ENCODE assay signal across 1 cellular context in the genomic region with DNA sequence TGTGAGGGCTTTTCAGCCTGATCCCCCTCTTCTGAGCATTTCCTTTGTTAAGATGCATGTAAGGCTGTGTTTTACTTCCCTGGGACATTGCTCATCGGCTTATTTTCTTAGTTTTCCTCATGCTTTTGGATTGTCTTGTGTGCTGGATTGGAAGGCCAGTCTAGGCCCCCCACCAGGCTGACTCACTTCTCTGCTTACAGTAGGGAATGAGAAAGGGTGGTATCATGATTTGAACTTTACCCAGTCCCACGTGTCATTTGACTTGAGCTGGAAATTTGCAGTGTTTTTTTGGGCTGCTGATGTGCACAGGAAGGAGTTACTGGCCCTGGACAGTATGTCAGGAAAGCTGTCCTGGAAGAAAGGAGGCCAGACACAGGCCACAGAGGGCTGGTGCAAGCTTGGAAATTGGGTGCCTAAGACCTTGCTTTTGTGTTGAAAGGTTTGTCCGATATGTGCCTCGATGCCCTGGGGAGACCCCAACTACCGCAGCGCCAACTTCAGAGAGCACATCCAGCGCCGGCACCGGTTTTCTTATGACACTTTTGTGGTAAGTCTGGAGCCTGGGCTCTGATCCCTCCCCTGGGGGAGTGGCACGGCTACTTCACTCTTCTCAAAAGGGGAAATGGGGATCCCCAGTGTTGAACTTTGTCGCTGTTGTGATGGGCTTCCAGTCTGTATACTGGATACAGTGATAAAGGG.
TF ChIP-seq lines count a peak whose summit lies in the region.

No MANE protein-coding gene starts in this region.

TF ChIP-seq in HepG2, 621 proteins besides CTCF, POLR2A, EP300 and RAD21 (continued from another document and continues in another):
- TF ChIP-seq, protein P1, sequence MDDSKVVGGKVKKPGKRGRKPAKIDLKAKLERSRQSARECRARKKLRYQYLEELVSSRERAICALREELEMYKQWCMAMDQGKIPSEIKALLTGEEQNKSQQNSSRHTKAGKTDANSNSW (CRISPR knock-in tag; IDR thresholded peaks at IDR 0.05; ENCODE audit: borderline replicate concordance) = no peak
- TF ChIP-seq FOXK1 (CRISPR knock-in tag; IDR thresholded peaks at IDR 0.05; ENCODE audit: borderline replicate concordance, low read depth) (no peak), MED1 (CRISPR knock-in tag; IDR thresholded peaks at IDR 0.05) (0 out of 2 replicates have a peak, but pooled peaks have one; percentile 15), SP2 (CRISPR knock-in tag; IDR thresholded peaks at IDR 0.05) (0 out of 2 replicates have a peak, but pooled peaks have one; percentile 24), KDM3A (CRISPR knock-in tag; IDR thresholded peaks at IDR 0.05; ENCODE audit: low read depth) (no peak), U2AF2 (IDR thresholded peaks at IDR 0.05; ENCODE audit: low read depth, low read length) (no peak), SRSF4 (IDR thresholded peaks at IDR 0.05; ENCODE audit: low read depth, low read length, poor library complexity, severe bottlenecking) (no peak), BORCS8-MEF2B (CRISPR knock-in tag; IDR thresholded peaks at IDR 0.05) (peak; percentile 70; the same call in 1 of the 2 replicates), JUN (CRISPR knock-in tag; IDR thresholded peaks at IDR 0.05) (peak; percentile 82), ZNF644 (CRISPR knock-in tag; IDR thresholded peaks at IDR 0.05; ENCODE audit: low read depth) (peak; percentile 14; the same call in 1 of the 2 replicates), NFE2 (CRISPR knock-in tag; IDR thresholded peaks at IDR 0.05) (no peak), SPEN (CRISPR knock-in tag; IDR thresholded peaks at IDR 0.05; ENCODE audit: low read depth) (peak; percentile 46; the same call in 1 of the 2 replicates), MTF1 (CRISPR knock-in tag; IDR thresholded peaks at IDR 0.05) (no peak), ZNF335 (CRISPR knock-in tag; IDR thresholded peaks at IDR 0.05) (no peak), ZBTB7B (CRISPR knock-in tag; IDR thresholded peaks at IDR 0.05) (no peak), MTA3 (CRISPR knock-in tag; IDR thresholded peaks at IDR 0.05) (no peak), NCOA5 (CRISPR knock-in tag; IDR thresholded peaks at IDR 0.05) (no peak), ZNF343 (CRISPR knock-in tag; IDR thresholded peaks at IDR 0.05) (no peak), HNRNPK (IDR thresholded peaks at IDR 0.05; ENCODE audit: low read depth, low read length, poor library complexity, severe bottlenecking) (no peak), ZFX (CRISPR knock-in tag; IDR thresholded peaks at IDR 0.05; ENCODE audit: low read depth) (peak; percentile 63; the same call in 1 of the 2 replicates), NR1H2 (CRISPR knock-in tag; IDR thresholded peaks at IDR 0.05; ENCODE audit: borderline replicate concordance, low read depth) (no peak), KAT7 (CRISPR knock-in tag; IDR thresholded peaks at IDR 0.05; ENCODE audit: borderline replicate concordance) (no peak), MAZ (IDR thresholded peaks at IDR 0.05; ENCODE audit: borderline replicate concordance, low read depth, low read length) (0 out of 2 replicates have a peak, but pooled peaks have one; percentile 46), MAZ (CRISPR knock-in tag; IDR thresholded peaks at IDR 0.05; ENCODE audit: low read depth) (no peak), REL (CRISPR knock-in tag; conservative IDR thresholded peaks at IDR 0.05) (no peak), AHR (CRISPR knock-in tag; IDR thresholded peaks at IDR 0.05) (no peak), MAF1 (CRISPR knock-in tag; IDR thresholded peaks at IDR 0.05; ENCODE audit: borderline replicate concordance) (no peak), TEAD3 (CRISPR knock-in tag; optimal IDR thresholded peaks at IDR 0.05; ENCODE audit: borderline replicate concordance) (peak; percentile 64), ZNF160 (CRISPR knock-in tag; IDR thresholded peaks at IDR 0.05) (no peak), JDP2 (CRISPR knock-in tag; IDR thresholded peaks at IDR 0.05; ENCODE audit: borderline replicate concordance) (no peak)
- TF ChIP-seq, protein P2, sequence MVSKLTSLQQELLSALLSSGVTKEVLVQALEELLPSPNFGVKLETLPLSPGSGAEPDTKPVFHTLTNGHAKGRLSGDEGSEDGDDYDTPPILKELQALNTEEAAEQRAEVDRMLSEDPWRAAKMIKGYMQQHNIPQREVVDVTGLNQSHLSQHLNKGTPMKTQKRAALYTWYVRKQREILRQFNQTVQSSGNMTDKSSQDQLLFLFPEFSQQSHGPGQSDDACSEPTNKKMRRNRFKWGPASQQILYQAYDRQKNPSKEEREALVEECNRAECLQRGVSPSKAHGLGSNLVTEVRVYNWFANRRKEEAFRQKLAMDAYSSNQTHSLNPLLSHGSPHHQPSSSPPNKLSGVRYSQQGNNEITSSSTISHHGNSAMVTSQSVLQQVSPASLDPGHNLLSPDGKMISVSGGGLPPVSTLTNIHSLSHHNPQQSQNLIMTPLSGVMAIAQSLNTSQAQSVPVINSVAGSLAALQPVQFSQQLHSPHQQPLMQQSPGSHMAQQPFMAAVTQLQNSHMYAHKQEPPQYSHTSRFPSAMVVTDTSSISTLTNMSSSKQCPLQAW (CRISPR knock-in tag; IDR thresholded peaks at IDR 0.05) = peak; percentile 25; the same call in 1 of the 2 replicates
- TF ChIP-seq, protein P3, sequence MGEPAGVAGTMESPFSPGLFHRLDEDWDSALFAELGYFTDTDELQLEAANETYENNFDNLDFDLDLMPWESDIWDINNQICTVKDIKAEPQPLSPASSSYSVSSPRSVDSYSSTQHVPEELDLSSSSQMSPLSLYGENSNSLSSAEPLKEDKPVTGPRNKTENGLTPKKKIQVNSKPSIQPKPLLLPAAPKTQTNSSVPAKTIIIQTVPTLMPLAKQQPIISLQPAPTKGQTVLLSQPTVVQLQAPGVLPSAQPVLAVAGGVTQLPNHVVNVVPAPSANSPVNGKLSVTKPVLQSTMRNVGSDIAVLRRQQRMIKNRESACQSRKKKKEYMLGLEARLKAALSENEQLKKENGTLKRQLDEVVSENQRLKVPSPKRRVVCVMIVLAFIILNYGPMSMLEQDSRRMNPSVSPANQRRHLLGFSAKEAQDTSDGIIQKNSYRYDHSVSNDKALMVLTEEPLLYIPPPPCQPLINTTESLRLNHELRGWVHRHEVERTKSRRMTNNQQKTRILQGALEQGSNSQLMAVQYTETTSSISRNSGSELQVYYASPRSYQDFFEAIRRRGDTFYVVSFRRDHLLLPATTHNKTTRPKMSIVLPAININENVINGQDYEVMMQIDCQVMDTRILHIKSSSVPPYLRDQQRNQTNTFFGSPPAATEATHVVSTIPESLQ (CRISPR knock-in tag; conservative IDR thresholded peaks at IDR 0.05) = no peak
- TF ChIP-seq, protein P4, sequence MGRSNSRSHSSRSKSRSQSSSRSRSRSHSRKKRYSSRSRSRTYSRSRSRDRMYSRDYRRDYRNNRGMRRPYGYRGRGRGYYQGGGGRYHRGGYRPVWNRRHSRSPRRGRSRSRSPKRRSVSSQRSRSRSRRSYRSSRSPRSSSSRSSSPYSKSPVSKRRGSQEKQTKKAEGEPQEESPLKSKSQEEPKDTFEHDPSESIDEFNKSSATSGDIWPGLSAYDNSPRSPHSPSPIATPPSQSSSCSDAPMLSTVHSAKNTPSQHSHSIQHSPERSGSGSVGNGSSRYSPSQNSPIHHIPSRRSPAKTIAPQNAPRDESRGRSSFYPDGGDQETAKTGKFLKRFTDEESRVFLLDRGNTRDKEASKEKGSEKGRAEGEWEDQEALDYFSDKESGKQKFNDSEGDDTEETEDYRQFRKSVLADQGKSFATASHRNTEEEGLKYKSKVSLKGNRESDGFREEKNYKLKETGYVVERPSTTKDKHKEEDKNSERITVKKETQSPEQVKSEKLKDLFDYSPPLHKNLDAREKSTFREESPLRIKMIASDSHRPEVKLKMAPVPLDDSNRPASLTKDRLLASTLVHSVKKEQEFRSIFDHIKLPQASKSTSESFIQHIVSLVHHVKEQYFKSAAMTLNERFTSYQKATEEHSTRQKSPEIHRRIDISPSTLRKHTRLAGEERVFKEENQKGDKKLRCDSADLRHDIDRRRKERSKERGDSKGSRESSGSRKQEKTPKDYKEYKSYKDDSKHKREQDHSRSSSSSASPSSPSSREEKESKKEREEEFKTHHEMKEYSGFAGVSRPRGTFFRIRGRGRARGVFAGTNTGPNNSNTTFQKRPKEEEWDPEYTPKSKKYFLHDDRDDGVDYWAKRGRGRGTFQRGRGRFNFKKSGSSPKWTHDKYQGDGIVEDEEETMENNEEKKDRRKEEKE (IDR thresholded peaks at IDR 0.05) = no peak
- TF ChIP-seq, protein P5, sequence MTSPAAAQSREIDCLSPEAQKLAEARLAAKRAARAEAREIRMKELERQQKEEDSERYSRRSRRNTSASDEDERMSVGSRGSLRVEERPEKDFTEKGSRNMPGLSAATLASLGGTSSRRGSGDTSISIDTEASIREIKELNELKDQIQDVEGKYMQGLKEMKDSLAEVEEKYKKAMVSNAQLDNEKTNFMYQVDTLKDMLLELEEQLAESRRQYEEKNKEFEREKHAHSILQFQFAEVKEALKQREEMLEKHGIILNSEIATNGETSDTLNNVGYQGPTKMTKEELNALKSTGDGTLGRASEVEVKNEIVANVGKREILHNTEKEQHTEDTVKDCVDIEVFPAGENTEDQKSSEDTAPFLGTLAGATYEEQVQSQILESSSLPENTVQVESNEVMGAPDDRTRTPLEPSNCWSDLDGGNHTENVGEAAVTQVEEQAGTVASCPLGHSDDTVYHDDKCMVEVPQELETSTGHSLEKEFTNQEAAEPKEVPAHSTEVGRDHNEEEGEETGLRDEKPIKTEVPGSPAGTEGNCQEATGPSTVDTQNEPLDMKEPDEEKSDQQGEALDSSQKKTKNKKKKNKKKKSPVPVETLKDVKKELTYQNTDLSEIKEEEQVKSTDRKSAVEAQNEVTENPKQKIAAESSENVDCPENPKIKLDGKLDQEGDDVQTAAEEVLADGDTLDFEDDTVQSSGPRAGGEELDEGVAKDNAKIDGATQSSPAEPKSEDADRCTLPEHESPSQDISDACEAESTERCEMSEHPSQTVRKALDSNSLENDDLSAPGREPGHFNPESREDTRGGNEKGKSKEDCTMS (CRISPR knock-in tag; conservative IDR thresholded peaks at IDR 0.05) = no peak
- TF ChIP-seq, protein P6, sequence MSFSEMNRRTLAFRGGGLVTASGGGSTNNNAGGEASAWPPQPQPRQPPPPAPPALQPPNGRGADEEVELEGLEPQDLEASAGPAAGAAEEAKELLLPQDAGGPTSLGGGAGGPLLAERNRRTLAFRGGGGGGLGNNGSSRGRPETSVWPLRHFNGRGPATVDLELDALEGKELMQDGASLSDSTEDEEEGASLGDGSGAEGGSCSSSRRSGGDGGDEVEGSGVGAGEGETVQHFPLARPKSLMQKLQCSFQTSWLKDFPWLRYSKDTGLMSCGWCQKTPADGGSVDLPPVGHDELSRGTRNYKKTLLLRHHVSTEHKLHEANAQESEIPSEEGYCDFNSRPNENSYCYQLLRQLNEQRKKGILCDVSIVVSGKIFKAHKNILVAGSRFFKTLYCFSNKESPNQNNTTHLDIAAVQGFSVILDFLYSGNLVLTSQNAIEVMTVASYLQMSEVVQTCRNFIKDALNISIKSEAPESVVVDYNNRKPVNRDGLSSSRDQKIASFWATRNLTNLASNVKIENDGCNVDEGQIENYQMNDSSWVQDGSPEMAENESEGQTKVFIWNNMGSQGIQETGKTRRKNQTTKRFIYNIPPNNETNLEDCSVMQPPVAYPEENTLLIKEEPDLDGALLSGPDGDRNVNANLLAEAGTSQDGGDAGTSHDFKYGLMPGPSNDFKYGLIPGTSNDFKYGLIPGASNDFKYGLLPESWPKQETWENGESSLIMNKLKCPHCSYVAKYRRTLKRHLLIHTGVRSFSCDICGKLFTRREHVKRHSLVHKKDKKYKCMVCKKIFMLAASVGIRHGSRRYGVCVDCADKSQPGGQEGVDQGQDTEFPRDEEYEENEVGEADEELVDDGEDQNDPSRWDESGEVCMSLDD (CRISPR knock-in tag; IDR thresholded peaks at IDR 0.05; ENCODE audit: borderline replicate concordance) = no peak
- TF ChIP-seq, protein P7, sequence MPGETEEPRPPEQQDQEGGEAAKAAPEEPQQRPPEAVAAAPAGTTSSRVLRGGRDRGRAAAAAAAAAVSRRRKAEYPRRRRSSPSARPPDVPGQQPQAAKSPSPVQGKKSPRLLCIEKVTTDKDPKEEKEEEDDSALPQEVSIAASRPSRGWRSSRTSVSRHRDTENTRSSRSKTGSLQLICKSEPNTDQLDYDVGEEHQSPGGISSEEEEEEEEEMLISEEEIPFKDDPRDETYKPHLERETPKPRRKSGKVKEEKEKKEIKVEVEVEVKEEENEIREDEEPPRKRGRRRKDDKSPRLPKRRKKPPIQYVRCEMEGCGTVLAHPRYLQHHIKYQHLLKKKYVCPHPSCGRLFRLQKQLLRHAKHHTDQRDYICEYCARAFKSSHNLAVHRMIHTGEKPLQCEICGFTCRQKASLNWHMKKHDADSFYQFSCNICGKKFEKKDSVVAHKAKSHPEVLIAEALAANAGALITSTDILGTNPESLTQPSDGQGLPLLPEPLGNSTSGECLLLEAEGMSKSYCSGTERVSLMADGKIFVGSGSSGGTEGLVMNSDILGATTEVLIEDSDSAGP (CRISPR knock-in tag; IDR thresholded peaks at IDR 0.05; ENCODE audit: borderline replicate concordance) = peak; percentile 49; the same call in 1 of the 2 replicates
- TF ChIP-seq, protein P8, sequence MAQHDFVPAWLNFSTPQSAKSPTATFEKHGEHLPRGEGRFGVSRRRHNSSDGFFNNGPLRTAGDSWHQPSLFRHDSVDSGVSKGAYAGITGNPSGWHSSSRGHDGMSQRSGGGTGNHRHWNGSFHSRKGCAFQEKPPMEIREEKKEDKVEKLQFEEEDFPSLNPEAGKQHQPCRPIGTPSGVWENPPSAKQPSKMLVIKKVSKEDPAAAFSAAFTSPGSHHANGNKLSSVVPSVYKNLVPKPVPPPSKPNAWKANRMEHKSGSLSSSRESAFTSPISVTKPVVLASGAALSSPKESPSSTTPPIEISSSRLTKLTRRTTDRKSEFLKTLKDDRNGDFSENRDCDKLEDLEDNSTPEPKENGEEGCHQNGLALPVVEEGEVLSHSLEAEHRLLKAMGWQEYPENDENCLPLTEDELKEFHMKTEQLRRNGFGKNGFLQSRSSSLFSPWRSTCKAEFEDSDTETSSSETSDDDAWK (CRISPR knock-in tag; IDR thresholded peaks at IDR 0.05) = no peak
- TF ChIP-seq, protein P9, sequence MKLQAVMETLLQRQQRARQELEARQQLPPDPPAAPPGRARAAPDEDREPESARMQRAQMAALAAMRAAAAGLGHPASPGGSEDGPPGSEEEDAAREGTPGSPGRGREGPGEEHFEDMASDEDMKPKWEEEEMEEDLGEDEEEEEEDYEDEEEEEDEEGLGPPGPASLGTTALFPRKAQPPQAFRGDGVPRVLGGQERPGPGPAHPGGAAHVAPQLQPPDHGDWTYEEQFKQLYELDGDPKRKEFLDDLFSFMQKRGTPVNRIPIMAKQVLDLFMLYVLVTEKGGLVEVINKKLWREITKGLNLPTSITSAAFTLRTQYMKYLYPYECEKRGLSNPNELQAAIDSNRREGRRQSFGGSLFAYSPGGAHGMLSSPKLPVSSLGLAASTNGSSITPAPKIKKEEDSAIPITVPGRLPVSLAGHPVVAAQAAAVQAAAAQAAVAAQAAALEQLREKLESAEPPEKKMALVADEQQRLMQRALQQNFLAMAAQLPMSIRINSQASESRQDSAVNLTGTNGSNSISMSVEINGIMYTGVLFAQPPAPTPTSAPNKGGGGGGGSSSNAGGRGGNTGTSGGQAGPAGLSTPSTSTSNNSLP (IDR thresholded peaks at IDR 0.05; ENCODE audit: low read depth, low read length) = peak; percentile 48; the same call in 1 of the 2 replicates
- TF ChIP-seq, protein P10, sequence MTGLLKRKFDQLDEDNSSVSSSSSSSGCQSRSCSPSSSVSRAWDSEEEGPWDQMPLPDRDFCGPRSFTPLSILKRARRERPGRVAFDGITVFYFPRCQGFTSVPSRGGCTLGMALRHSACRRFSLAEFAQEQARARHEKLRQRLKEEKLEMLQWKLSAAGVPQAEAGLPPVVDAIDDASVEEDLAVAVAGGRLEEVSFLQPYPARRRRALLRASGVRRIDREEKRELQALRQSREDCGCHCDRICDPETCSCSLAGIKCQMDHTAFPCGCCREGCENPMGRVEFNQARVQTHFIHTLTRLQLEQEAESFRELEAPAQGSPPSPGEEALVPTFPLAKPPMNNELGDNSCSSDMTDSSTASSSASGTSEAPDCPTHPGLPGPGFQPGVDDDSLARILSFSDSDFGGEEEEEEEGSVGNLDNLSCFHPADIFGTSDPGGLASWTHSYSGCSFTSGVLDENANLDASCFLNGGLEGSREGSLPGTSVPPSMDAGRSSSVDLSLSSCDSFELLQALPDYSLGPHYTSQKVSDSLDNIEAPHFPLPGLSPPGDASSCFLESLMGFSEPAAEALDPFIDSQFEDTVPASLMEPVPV (CRISPR knock-in tag; IDR thresholded peaks at IDR 0.05) = no peak
